1 cellular context compared by ENCODE assay signal in the genomic region with DNA sequence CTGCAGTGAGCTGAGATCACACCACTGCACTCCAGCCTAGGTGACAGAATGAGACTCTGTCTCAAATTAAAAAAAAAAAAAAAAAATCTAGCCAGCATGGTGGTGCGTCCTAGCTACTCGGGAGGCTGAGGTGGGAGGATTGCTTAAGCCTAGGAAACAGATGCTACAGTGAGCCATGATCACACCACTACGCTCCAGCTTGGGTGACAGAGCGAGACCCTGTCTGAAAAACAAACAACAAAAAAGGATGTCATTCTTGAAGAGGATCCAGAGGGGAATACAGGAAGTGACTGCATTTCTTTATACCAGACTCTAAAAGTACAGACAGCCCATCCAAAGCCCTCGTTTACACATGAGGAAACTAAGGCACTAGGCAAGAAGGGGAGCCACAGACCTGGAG.
TF ChIP-seq lines count a peak whose summit lies in the region.

No MANE protein-coding gene starts in this region.

TF ChIP-seq in IMR-90, 13 proteins besides CTCF, POLR2A, EP300 and RAD21:
- TF ChIP-seq BHLHE40 (IDR thresholded peaks at IDR 0.05; ENCODE audit: low read depth, low read length) (no peak), CHD1 (IDR thresholded peaks at IDR 0.05; ENCODE audit: low read depth, low read length) (no peak), RCOR1 (IDR thresholded peaks at IDR 0.05; ENCODE audit: insufficient replicate concordance, low read length) (no peak), FOS (IDR thresholded peaks at IDR 0.05; ENCODE audit: low read depth, low read length) (no peak), MAZ (IDR thresholded peaks at IDR 0.05; ENCODE audit: borderline replicate concordance, low read depth, low read length) (no peak), MAFK (IDR thresholded peaks at IDR 0.05; ENCODE audit: low read depth, low read length) (no peak), CEBPB (IDR thresholded peaks at IDR 0.05; ENCODE audit: low read depth, low read length) (no peak), SMC3 (IDR thresholded peaks at IDR 0.05; ENCODE audit: low read depth, low read length) (no peak), MXI1 (IDR thresholded peaks at IDR 0.05; ENCODE audit: borderline replicate concordance, low read depth, low read length) (no peak), NFE2L2 (IDR thresholded peaks at IDR 0.05; ENCODE audit: low read depth, low read length) (no peak), RFX5 (IDR thresholded peaks at IDR 0.05; ENCODE audit: low read depth, low read length) (no peak)
- TF ChIP-seq, protein P1, sequence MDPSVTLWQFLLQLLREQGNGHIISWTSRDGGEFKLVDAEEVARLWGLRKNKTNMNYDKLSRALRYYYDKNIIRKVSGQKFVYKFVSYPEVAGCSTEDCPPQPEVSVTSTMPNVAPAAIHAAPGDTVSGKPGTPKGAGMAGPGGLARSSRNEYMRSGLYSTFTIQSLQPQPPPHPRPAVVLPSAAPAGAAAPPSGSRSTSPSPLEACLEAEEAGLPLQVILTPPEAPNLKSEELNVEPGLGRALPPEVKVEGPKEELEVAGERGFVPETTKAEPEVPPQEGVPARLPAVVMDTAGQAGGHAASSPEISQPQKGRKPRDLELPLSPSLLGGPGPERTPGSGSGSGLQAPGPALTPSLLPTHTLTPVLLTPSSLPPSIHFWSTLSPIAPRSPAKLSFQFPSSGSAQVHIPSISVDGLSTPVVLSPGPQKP (IDR thresholded peaks at IDR 0.05; ENCODE audit: borderline replicate concordance, low read depth, low read length) = no peak
- TF ChIP-seq, protein P2, sequence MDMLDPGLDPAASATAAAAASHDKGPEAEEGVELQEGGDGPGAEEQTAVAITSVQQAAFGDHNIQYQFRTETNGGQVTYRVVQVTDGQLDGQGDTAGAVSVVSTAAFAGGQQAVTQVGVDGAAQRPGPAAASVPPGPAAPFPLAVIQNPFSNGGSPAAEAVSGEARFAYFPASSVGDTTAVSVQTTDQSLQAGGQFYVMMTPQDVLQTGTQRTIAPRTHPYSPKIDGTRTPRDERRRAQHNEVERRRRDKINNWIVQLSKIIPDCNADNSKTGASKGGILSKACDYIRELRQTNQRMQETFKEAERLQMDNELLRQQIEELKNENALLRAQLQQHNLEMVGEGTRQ (IDR thresholded peaks at IDR 0.05; ENCODE audit: low read depth, low read length) = no peak
TF ChIP-seq in IMR-90: peak in this region for 0.
